In genomic region chr15:56929389-56929788, GRCh38 we compare ENCODE assay signal across 14 cellular contexts. TPM values are rescaled to one million over a fixed set of nuclear protein-coding genes. Genes with fewer than 3 reads are reported as not detected.
DNase-seq lines count a peak whose midpoint lies in the region; ATAC-seq, FAIRE-seq and TF ChIP-seq lines count a peak whose summit lies in the region.
"Had no signal": no experiment of that assay in that cellular context is flagged by ENCODE, and none has a peak within 500 bp of the region (broad histone marks: within the 10 kb centered on the region; RNA-seq: fewer than 3 reads in every experiment).

No MANE protein-coding gene starts in this region.

- TF ChIP-seq EP300 in GM12878 (IDR thresholded peaks at IDR 0.05; ENCODE audit: borderline replicate concordance in 1 of 2, control insufficient read depth in 1 of 2, low read depth in 2 of 2, low read length in 2 of 2), result no peak
- TF ChIP-seq EP300 in esophagus muscularis mucosa (IDR thresholded peaks at IDR 0.05), result no peak

- no TSS peak for BruUV-seq in GM12878 (replicated peaks; lab: Mats Ljungman, UMichigan)

- no peaks in the 10 kb centered on the region for H3K27me3 Mint-ChIP-seq in mesothelial cell of epicardium (ENCODE audit: low read depth)
- H3K27me3 Mint-ChIP-seq in endothelial cell (ENCODE audit: unreplicated experiment), result no peaks in the 10 kb centered on the region

- intact Hi-C loops in GM12878 (cut with micrococcal nuclease; ENCODE audit: unreplicated experiment) (no loop called here), esophagus muscularis mucosa (cut with DNase I) (no loop called here)

- no peak for TF ChIP-seq RAD21 in GM12878 (IDR thresholded peaks at IDR 0.05; ENCODE audit: insufficient read depth, low read depth, low read length)

- no peak overlapping the region for H3K4me3 Mint-ChIP-seq in mesothelial cell of epicardium
- no peak overlapping the region for H3K4me3 Mint-ChIP-seq in endothelial cell (ENCODE audit: unreplicated experiment)
- H3K4me3 Mint-ChIP-seq: endodermal cell; T-helper 2 cell treated with Interferon-gamma antibody and Interleukin-4, amounts not matched to agents 5 μg/mL and 100 μg/mL, for 36 hours had no signal

- in situ Hi-C loops in GM12878 (cut with MboI) (no loop called here), GM13977 (cut with MboI; ENCODE audit: low pct_unique_long_range_greater_than_20kb, low sequenced_read_pairs, unreplicated experiment) (no loop called here)

- RAD21 ChIA-PET in GM12878 (lab: Charles Lee; ENCODE audit: unreplicated experiment), result interaction anchor here (1.9 kb wide), 1 partner anchor 9 kb away, joined by 4 read pairs; no protein-coding TSS in a partner anchor

- H3K36me3 Mint-ChIP-seq in mesothelial cell of epicardium (peaks cover 15% of the 10 kb centered on the region), endothelial cell (ENCODE audit: low read depth, unreplicated experiment) (peaks cover 24% of the 10 kb centered on the region)

- TF ChIP-seq POLR2A in GM12878 (IDR thresholded peaks at IDR 0.05; ENCODE audit: low read depth, low read length) (no peak), esophagus muscularis mucosa (IDR thresholded peaks at IDR 0.05; ENCODE audit: low read depth) (no peak)

- FAIRE-seq in GM12878 (lab: Jason Lieb, UNC), result no peak
- FAIRE-seq: HepG2 had no signal

- ATAC-seq in GM12878, result peak; percentile 27; the same call in 1 of the 3 replicates
- ATAC-seq: HepG2 had no signal

- H3K4me3 ChIP-seq in GM12878 (no peak overlapping the region), esophagus muscularis mucosa (no peak overlapping the region)

- no peak overlapping the region for H3K4me2 ChIP-seq in GM12878 (ENCODE audit: control insufficient read depth, insufficient read depth)

- H3K27me3 ChIP-seq in GM12878 (replicated peaks in 1 of 2; ENCODE audit: control insufficient read depth in 2 of 2, insufficient read depth in 2 of 2, low read length in 1 of 2) (no peaks in the 10 kb centered on the region), esophagus muscularis mucosa (no peaks in the 10 kb centered on the region)

- H2AFZ ChIP-seq in GM12878 (ENCODE audit: control insufficient read depth, low read depth, low read length), result no peak overlapping the region

- H3K27ac ChIP-seq in GM12878 (ENCODE audit: control insufficient read depth, insufficient read depth) (no peak overlapping the region), esophagus muscularis mucosa (replicated peaks in 1 of 4) (peak overlapping the region in 1 of 4 donors; percentile 51)

- H3K9me3 ChIP-seq in GM12878 (replicated peaks; ENCODE audit: control insufficient read depth, insufficient read depth, low read length) (no peaks in the 10 kb centered on the region; the same call in 2 of the 3 replicates), esophagus muscularis mucosa (no peaks in the 10 kb centered on the region)

- H3K9me3 Mint-ChIP-seq in mesothelial cell of epicardium, result no peaks in the 10 kb centered on the region
- no peaks in the 10 kb centered on the region for H3K9me3 Mint-ChIP-seq in endothelial cell (ENCODE audit: unreplicated experiment)
- H3K9me3 Mint-ChIP-seq: T-helper 2 cell treated with Interferon-gamma antibody and Interleukin-4, amounts not matched to agents 5 μg/mL and 100 μg/mL, for 36 hours had no signal

- no peak for TF ChIP-seq CTCF in GM12878 (IDR thresholded peaks at IDR 0.05 in 2 of 3, conservative IDR thresholded peaks at IDR 0.05 in 1 of 3; ENCODE audit: control insufficient read depth in 2 of 3, extremely low read depth in 1 of 3, insufficient read depth in 1 of 3, low read depth in 3 of 3, low read length in 3 of 3)
- no peak for TF ChIP-seq CTCF in mesothelial cell of epicardium (IDR thresholded peaks at IDR 0.05; ENCODE audit: unreplicated experiment)
- no peak for TF ChIP-seq CTCF in esophagus muscularis mucosa (IDR thresholded peaks at IDR 0.05)
- TF ChIP-seq CTCF in endothelial cell (IDR thresholded peaks at IDR 0.05; ENCODE audit: unreplicated experiment), result no peak
- TF ChIP-seq CTCF in GM13977 (IDR thresholded peaks at IDR 0.05; ENCODE audit: extremely low read depth, insufficient read depth, missing control alignments), result no peak

- H3K27ac Mint-ChIP-seq in mesothelial cell of epicardium, result peak overlapping the region; percentile 13
- H3K27ac Mint-ChIP-seq in endothelial cell (ENCODE audit: unreplicated experiment), result no peak overlapping the region
- H3K27ac Mint-ChIP-seq: T-helper 2 cell treated with Interferon-gamma antibody and Interleukin-4, amounts not matched to agents 5 μg/mL and 100 μg/mL, for 36 hours had no signal

- POLR2A ChIA-PET in GM12878 (lab: Charles Lee), result interaction anchor here (1.1 kb wide), 1 partner anchor 9 kb away, joined by 4 read pairs; no protein-coding TSS in a partner anchor

- SMC1A ChIA-PET in GM12878 (lab: Charles Lee; ENCODE audit: uncharacterized antibody, unreplicated experiment), result interaction anchor here (0.8 to 1.4 kb wide), 3 partner anchors 8 to 217 kb away, joined by 3 to 6 read pairs (median 4); no protein-coding TSS in a partner anchor

- H4K20me1 ChIP-seq in GM12878 (ENCODE audit: control insufficient read depth, insufficient read depth), result no peaks in the 10 kb centered on the region

- H3K4me1 ChIP-seq in GM12878 (ENCODE audit: control insufficient read depth, insufficient read depth, low read length), result peaks cover 10% of the 10 kb centered on the region; the same call in 1 of the 2 replicates
- peaks cover 66 to 95% (median 84%) of the 10 kb centered on the region in 4 donors for H3K4me1 ChIP-seq in esophagus muscularis mucosa

- no peak overlapping the region for H3K9ac ChIP-seq in GM12878 (ENCODE audit: control insufficient read depth, insufficient read depth, low read length)

- DNase-seq in COLO829 (ENCODE audit: low spot score) (peak; percentile 11), LHCN-M2 (ENCODE audit: low read depth) (peak; percentile 55), GM12878 (ENCODE audit: low read depth, low spot score) (no peak), mesothelial cell of epicardium (ENCODE audit: low spot score in 2 of 2, unreplicated experiment in 2 of 2) (no peak), esophagus muscularis mucosa (ENCODE audit: extremely low spot score) (no peak), endothelial cell (ENCODE audit: low spot score) (no peak), GM13977 (ENCODE audit: low spot score) (no peak)
- DNase-seq in effector CD4-positive, alpha-beta T cell, result no peak
- DNase-seq: aorta; endodermal cell; mesendoderm; stimulated activated CD4-positive, alpha-beta T cell treated with anti-CD3 and anti-CD28 coated beads, Interleukin-2, amount 100 ng/mL, for 24 hours had no signal

- H3K4me1 Mint-ChIP-seq in mesothelial cell of epicardium, result peaks cover 44% of the 10 kb centered on the region
- H3K4me1 Mint-ChIP-seq in endothelial cell (ENCODE audit: unreplicated experiment), result peaks cover 30% of the 10 kb centered on the region

- CTCF ChIA-PET in GM12878 (lab: Yijun Ruan, JAX), result interaction anchor here (0.9 to 1.3 kb wide), 6 partner anchors 11 to 377 kb away, joined by 3 to 4 read pairs (median 3); partner anchors contain the start of gene TCF12

- peaks cover 34% of the 10 kb centered on the region for H3K79me2 ChIP-seq in GM12878 (ENCODE audit: control insufficient read depth, insufficient read depth, low read length)

- H3K36me3 ChIP-seq in GM12878 (ENCODE audit: control insufficient read depth in 2 of 2, insufficient read depth in 2 of 2, low read length in 1 of 2), result peaks cover 0 to 3% of the 10 kb centered on the region in 2 experiments; a peak in 2 of 4 replicates
- peaks cover 0 to 4% (median 0%) of the 10 kb centered on the region in 4 donors for H3K36me3 ChIP-seq in esophagus muscularis mucosa

RNA-seq across cellular contexts. Expression of gene TCF12, which starts 10.9 kb away (rescaled TPM):
- total RNA-seq in LHCN-M2 (2014; rRNA removed), result 108 and 111 TPM in 2 replicates
- polyA plus RNA-seq in LHCN-M2 (2012), result 19.7 TPM
- 192 and 220 TPM in 2 replicates for total RNA-seq in GM12878 (2013; cell fraction: nucleolus; rRNA removed)
- total RNA-seq in GM12878 (2014; rRNA removed), result 70.9 and 72.5 TPM in 2 replicates
- total RNA-seq in GM12878 (2014; rRNA removed; fragmentation: Illumina TruSeq; extraction: Trizol), result 47.1 and 51.2 TPM in 2 replicates
- total RNA-seq in GM12878 (2021), result 66.5 and 68.1 TPM in 2 replicates
- polyA plus RNA-seq in GM12878 (2011; ENCODE audit: low read depth), result 8.0 TPM
- polyA plus RNA-seq in GM12878 (2011; rRNA removed), result 43.4 and 69.3 TPM in 2 replicates
- 52.1 and 60.9 TPM in 2 replicates for polyA plus RNA-seq in GM12878 (2011; cell fraction: cytosol; rRNA removed)
- polyA plus RNA-seq in GM12878 (2011; cell fraction: nucleus; rRNA removed), result 62.3 and 64.0 TPM in 2 replicates
- 13.1 and 20.3 TPM in 2 replicates for polyA plus RNA-seq in GM12878 (2012)
- 55.7 and 72.5 TPM in 2 replicates for polyA plus RNA-seq in GM12878 (2014; fragmentation: Illumina TruSeq; extraction: Trizol)
- 1 to 10 TPM; 8.2 to 9.0 TPM for polyA plus RNA-seq in GM12878 (2014; fragmentation: Nextera tagmentation; extraction: Ambion mirVana)
- polyA plus RNA-seq in GM12878 (2014; rRNA removed), result 36.4 and 43.1 TPM in 2 replicates
- 10 to 100 TPM; 48.9 to 50.1 TPM for polyA plus RNA-seq in GM12878 (2016; fragmentation: Nextera tagmentation; extraction: Ambion mirVana)
- polyA minus RNA-seq in GM12878 (2011; rRNA and poly(A)+ RNA removed), result 75.6 and 114 TPM in 2 replicates
- 19.0 and 31.8 TPM in 2 replicates for polyA minus RNA-seq in GM12878 (2011; cell fraction: cytosol; rRNA and poly(A)+ RNA removed)
- 55.2 and 99.8 TPM in 2 replicates for polyA minus RNA-seq in GM12878 (2011; cell fraction: nucleus; rRNA and poly(A)+ RNA removed)
- total RNA-seq in mesothelial cell of epicardium, result 188 to 194 TPM (median 192 TPM) in 3 replicates
- 100 to 1,000 TPM; 108 to 177 (median 148) TPM for total RNA-seq in esophagus muscularis mucosa
- 123 TPM for total RNA-seq in endothelial cell (ENCODE audit: unreplicated experiment)

Comparison
In these comparisons a context has a peak if more than half of its experiments do, and no peak if none do; other contexts are left out.
1. DNase-seq: peak in COLO829 (single experiment) and LHCN-M2 (single experiment); none in GM12878 (single experiment), mesothelial cell of epicardium (0 of 2), esophagus muscularis mucosa (single experiment), endothelial cell (single experiment), effector CD4-positive, alpha-beta T cell (single experiment) and GM13977 (single experiment).